ENCODE assay signal across 17 cellular contexts in genomic region chr6:100484474-100484873, GRCh38. TPM values are rescaled to one million over a fixed set of nuclear protein-coding genes. Genes with fewer than 3 reads are reported as not detected.
DNase-seq lines count a peak whose midpoint lies in the region; ATAC-seq and TF ChIP-seq lines count a peak whose summit lies in the region.
"Had no signal": no experiment of that assay in that cellular context is flagged by ENCODE, and none has a peak within 500 bp of the region (broad histone marks: within the 10 kb centered on the region; RNA-seq: fewer than 3 reads in every experiment).

No MANE protein-coding gene starts in this region.

- H4K20me1 ChIP-seq in DND-41 (ENCODE audit: insufficient read depth, low read length) (no peaks in the 10 kb centered on the region), OCI-LY1 (ENCODE audit: insufficient read depth, low read length) (no peaks in the 10 kb centered on the region)

- peaks cover 8% of the 10 kb centered on the region for H3K4me1 Mint-ChIP-seq in T-helper 2 cell treated with Interferon-gamma antibody and Interleukin-4, amounts not matched to agents 5 μg/mL and 100 μg/mL, for 36 hours (ENCODE audit: low read depth)
- H3K4me1 Mint-ChIP-seq: activated B cell treated with CpG ODN at 0.5 μM for 24 hours had no signal

- no peak overlapping the region for H2BK12ac ChIP-seq in mesenchymal stem cell (ENCODE audit: low read length in 2 of 2)

- no peak overlapping the region for H3K4me2 ChIP-seq in DND-41 (ENCODE audit: insufficient read depth, low read length)
- peak overlapping the region; percentile 69 for H3K4me2 ChIP-seq in OCI-LY1 (ENCODE audit: low read length)
- H3K4me2 ChIP-seq in mesenchymal stem cell (ENCODE audit: low read length, poor library complexity, severe bottlenecking): no peak overlapping the region
- H3K4me2 ChIP-seq: hepatocyte, smooth muscle cell had no signal

- H4K91ac ChIP-seq in mesenchymal stem cell (ENCODE audit: low read length): no peak overlapping the region

- no peak for ATAC-seq in DND-41 (ENCODE audit: insufficient read depth, low read depth)
- peak; percentile 51 for ATAC-seq in GM18907 (IDR thresholded peaks at IDR 0.05; ENCODE audit: unreplicated experiment)
- ATAC-seq in HG02763 (IDR thresholded peaks at IDR 0.05; ENCODE audit: unreplicated experiment): peak; percentile 49
- ATAC-seq in HG02938 (IDR thresholded peaks at IDR 0.05; ENCODE audit: unreplicated experiment): no peak
- ATAC-seq: pancreas had no signal

- H3K36me3 Mint-ChIP-seq in T-helper 2 cell treated with Interferon-gamma antibody and Interleukin-4, amounts not matched to agents 5 μg/mL and 100 μg/mL, for 36 hours (ENCODE audit: low read depth): no peaks in the 10 kb centered on the region

- no peak overlapping the region for H2AK5ac ChIP-seq in mesenchymal stem cell (ENCODE audit: low read length, severe bottlenecking)

- DNase-seq in DND-41 (no peak), mesenchymal stem cell (no peak), GM19238 (ENCODE audit: insufficient read length, low spot score) (no peak)
- DNase-seq in T-helper 2 cell treated with Interferon-gamma antibody and Interleukin-4, amounts not matched to agents 5 μg/mL and 100 μg/mL, for 36 hours (ENCODE audit: low spot score): no peak
- DNase-seq: activated B cell treated with CpG ODN at 0.5 μM for 24 hours; activated naive CD4-positive, alpha-beta T cell treated with Interleukin-2 at 50 U/mL for 16 hours; brain microvascular endothelial cell; Caco-2; pancreas; stomach had no signal

- no peak overlapping the region for H2BK5ac ChIP-seq in mesenchymal stem cell (ENCODE audit: low read depth, low read length, poor library complexity, severe bottlenecking)

- 0 out of 2 replicates have a peak overlapping the region, but pooled peaks have one; percentile 43 for H2AFZ ChIP-seq in DND-41 (ENCODE audit: low read depth, low read length)
- no peak overlapping the region for H2AFZ ChIP-seq in OCI-LY1 (ENCODE audit: low read length)
- H2AFZ ChIP-seq in mesenchymal stem cell (ENCODE audit: low read depth, low read length): no peak overlapping the region
- H2AFZ ChIP-seq: hepatocyte had no signal

- H3K4me1 ChIP-seq in DND-41 (ENCODE audit: insufficient read depth, low read length) (peaks cover 6% of the 10 kb centered on the region), OCI-LY1 (ENCODE audit: insufficient read depth, low read length, severe bottlenecking) (peaks cover 82% of the 10 kb centered on the region), mesenchymal stem cell (ENCODE audit: control insufficient read depth, insufficient read depth, low read depth, low read length) (no peaks in the 10 kb centered on the region)
- H3K4me1 ChIP-seq: Caco-2, pancreas had no signal

- H3K9me3 Mint-ChIP-seq in T-helper 2 cell treated with Interferon-gamma antibody and Interleukin-4, amounts not matched to agents 5 μg/mL and 100 μg/mL, for 36 hours: no peaks in the 10 kb centered on the region
- H3K9me3 Mint-ChIP-seq: activated B cell treated with CpG ODN at 0.5 μM for 24 hours had no signal

- H3K27ac ChIP-seq in DND-41 (ENCODE audit: low read length): no peak overlapping the region
- H3K27ac ChIP-seq in OCI-LY1 (ENCODE audit: low read depth, low read length, poor library complexity, severe bottlenecking): peak overlapping the region; percentile 97
- H3K27ac ChIP-seq in mesenchymal stem cell (ENCODE audit: low read length, poor library complexity, severe bottlenecking): no peak overlapping the region
- H3K27ac ChIP-seq: brain microvascular endothelial cell, hepatocyte, pancreas, stomach had no signal

- no peaks in the 10 kb centered on the region for H3K79me1 ChIP-seq in mesenchymal stem cell (replicated peaks; ENCODE audit: low read length, poor library complexity, severe bottlenecking)

- no peak overlapping the region for H3K4ac ChIP-seq in mesenchymal stem cell (ENCODE audit: low read depth in 1 of 2, low read length in 2 of 2)

- H3K27ac Mint-ChIP-seq in T-helper 2 cell treated with Interferon-gamma antibody and Interleukin-4, amounts not matched to agents 5 μg/mL and 100 μg/mL, for 36 hours: no peak overlapping the region
- H3K27ac Mint-ChIP-seq: activated B cell treated with CpG ODN at 0.5 μM for 24 hours had no signal

- H3F3A ChIP-seq in OCI-LY1 (ENCODE audit: insufficient read depth, low read length): peaks cover 5% of the 10 kb centered on the region; the same call in 1 of the 2 replicates

- TF ChIP-seq CTCF in DND-41 (IDR thresholded peaks at IDR 0.05; ENCODE audit: borderline replicate concordance, extremely low read depth, low read length, poor library complexity, severe bottlenecking): no peak
- no peak for TF ChIP-seq CTCF in OCI-LY1 (IDR thresholded peaks at IDR 0.05; ENCODE audit: low read length)

- no peaks in the 10 kb centered on the region for H3K9me2 ChIP-seq in OCI-LY1 (ENCODE audit: low read depth, low read length)

- no peak overlapping the region for H3K14ac ChIP-seq in mesenchymal stem cell (ENCODE audit: low read length in 2 of 2)

- H3K9me3 ChIP-seq in DND-41 (ENCODE audit: insufficient read depth, low read length, severe bottlenecking): no peaks in the 10 kb centered on the region
- no peaks in the 10 kb centered on the region for H3K9me3 ChIP-seq in OCI-LY1 (ENCODE audit: low read length)
- no peaks in the 10 kb centered on the region for H3K9me3 ChIP-seq in mesenchymal stem cell (ENCODE audit: control insufficient read depth, low read length)
- H3K9me3 ChIP-seq: Caco-2, pancreas, stomach had no signal

- no peak overlapping the region for H3K4me3 ChIP-seq in DND-41 (ENCODE audit: low read depth in 1 of 2, low read length in 2 of 2)
- H3K4me3 ChIP-seq in OCI-LY1 (ENCODE audit: low read depth, low read length, poor library complexity, severe bottlenecking): peak overlapping the region; percentile 56
- no peak overlapping the region for H3K4me3 ChIP-seq in mesenchymal stem cell (ENCODE audit: insufficient read depth in 1 of 2, low read depth in 1 of 2, low read length in 2 of 2)
- H3K4me3 ChIP-seq: hepatocyte, pancreas, smooth muscle cell, stomach had no signal

- no peaks in the 10 kb centered on the region for H3K79me2 ChIP-seq in DND-41 (ENCODE audit: insufficient read depth, low read length)
- no peaks in the 10 kb centered on the region for H3K79me2 ChIP-seq in OCI-LY1 (ENCODE audit: insufficient read depth, low read length)
- H3K79me2 ChIP-seq: hepatocyte had no signal

- H3K9ac ChIP-seq in DND-41 (ENCODE audit: low read depth, low read length) (no peak overlapping the region), OCI-LY1 (ENCODE audit: low read length) (peak overlapping the region; percentile 68), mesenchymal stem cell (ENCODE audit: low read length) (no peak overlapping the region)

- H3K27me3 ChIP-seq in DND-41 (ENCODE audit: insufficient read depth, low read length, poor library complexity) (no peaks in the 10 kb centered on the region), OCI-LY1 (ENCODE audit: insufficient read depth, low read length) (no peaks in the 10 kb centered on the region), mesenchymal stem cell (ENCODE audit: control insufficient read depth in 1 of 2, insufficient read depth in 1 of 2, low read length in 2 of 2) (no peaks in the 10 kb centered on the region)
- H3K27me3 ChIP-seq: brain microvascular endothelial cell, hepatocyte, pancreas had no signal

- peaks cover 21% of the 10 kb centered on the region for H3K27me3 Mint-ChIP-seq in T-helper 2 cell treated with Interferon-gamma antibody and Interleukin-4, amounts not matched to agents 5 μg/mL and 100 μg/mL, for 36 hours (ENCODE audit: low read depth)

- no peak overlapping the region for H3K18ac ChIP-seq in mesenchymal stem cell (ENCODE audit: low read depth in 1 of 2, low read length in 2 of 2)

- H3K36me3 ChIP-seq in DND-41 (ENCODE audit: insufficient read depth, low read length) (no peaks in the 10 kb centered on the region), OCI-LY1 (ENCODE audit: insufficient read depth, low read length) (no peaks in the 10 kb centered on the region), mesenchymal stem cell (ENCODE audit: control insufficient read depth in 1 of 2, insufficient read depth in 2 of 2, low read depth in 1 of 2, low read length in 2 of 2) (no peaks in the 10 kb centered on the region)
- H3K36me3 ChIP-seq: brain microvascular endothelial cell, pancreas, stomach had no signal

- WGBS in mesenchymal stem cell: 97% methylated on average over 3 of the region's 5 CpGs

- no peak overlapping the region for H2BK15ac ChIP-seq in mesenchymal stem cell (ENCODE audit: low read depth, poor library complexity, severe bottlenecking)

- no peak overlapping the region for H4K8ac ChIP-seq in mesenchymal stem cell (ENCODE audit: low read length)

- no peak overlapping the region for H2BK120ac ChIP-seq in mesenchymal stem cell (ENCODE audit: low read depth, low read length)

- no peak overlapping the region for H3K4me3 Mint-ChIP-seq in T-helper 2 cell treated with Interferon-gamma antibody and Interleukin-4, amounts not matched to agents 5 μg/mL and 100 μg/mL, for 36 hours
- H3K4me3 Mint-ChIP-seq: activated B cell treated with CpG ODN at 0.5 μM for 24 hours had no signal

- no peak overlapping the region for H3K23ac ChIP-seq in mesenchymal stem cell (ENCODE audit: low read length in 2 of 2)

RNA-seq across cellular contexts. Expression of gene SIM1, which starts 19.8 kb away (rescaled TPM):
- polyA plus RNA-seq in mesenchymal stem cell (2013, experiment 1 of 2): not detected
- polyA plus RNA-seq in mesenchymal stem cell (2013, experiment 2 of 2): not detected
- polyA plus RNA-seq: fibroblast of lung, hepatocyte, smooth muscle cell, stomach had no signal

Comparison
In these comparisons a context has a peak if more than half of its experiments do, and no peak if none do; other contexts are left out.
1. ATAC-seq: peak in GM18907 (single experiment) and HG02763 (single experiment); none in DND-41 (single experiment) and HG02938 (single experiment).